ENCODE assay signal across 22 cellular contexts in the genomic region with DNA sequence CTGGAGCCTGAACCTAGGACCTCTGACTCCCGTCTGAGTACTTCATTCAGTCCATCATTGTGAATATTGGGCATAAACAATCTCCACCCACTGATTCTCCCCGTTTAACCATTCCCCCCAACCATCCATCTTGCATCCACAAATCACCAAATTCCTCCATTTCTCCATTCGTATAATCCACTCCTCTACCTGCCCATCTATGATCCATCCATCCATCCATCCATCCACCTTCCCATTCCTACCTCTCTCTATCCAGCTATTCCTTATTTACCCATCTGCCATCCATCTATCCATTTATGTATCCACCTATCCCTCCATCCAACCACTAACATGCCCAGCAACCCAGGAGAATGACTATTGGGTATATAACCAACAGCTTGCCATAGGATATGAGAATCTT.
"Had no signal": no experiment of that assay in that cellular context is flagged by ENCODE, and none has a peak within 500 bp of the region (broad histone marks: within the 10 kb centered on the region; RNA-seq: fewer than 3 reads in every experiment).

No MANE protein-coding gene starts in this region.

- H3K27ac Mint-ChIP-seq: immature natural killer cell; nephron; stimulated activated naive B cell treated with anti-CD40 and anti-IgM and Interleukin-4, amounts not matched to agents 10 μg/mL and 1 μg/mL and 100 μg/mL, for 72 hours had no signal

- H3K27me3 ChIP-seq: colonic mucosa, gastroesophageal sphincter, sigmoid colon, testis, transverse colon had no signal

- H3K4me3 Mint-ChIP-seq: nephron; stimulated activated naive B cell treated with anti-CD40 and anti-IgM and Interleukin-4, amounts not matched to agents 10 μg/mL and 1 μg/mL and 100 μg/mL, for 72 hours had no signal

- H3K27ac ChIP-seq: colonic mucosa, esophagus squamous epithelium, gastroesophageal sphincter, sigmoid colon, testis, transverse colon had no signal

- H3K36me3 ChIP-seq: colonic mucosa, esophagus squamous epithelium, gastroesophageal sphincter, sigmoid colon, transverse colon had no signal

- H3K4me1 ChIP-seq: colonic mucosa had no signal

- H3K4me3 ChIP-seq: colonic mucosa, esophagus squamous epithelium, gastroesophageal sphincter, lung, sigmoid colon, skin epidermis, testis, transverse colon had no signal

- H3K9me3 ChIP-seq: colonic mucosa, esophagus squamous epithelium, sigmoid colon, testis, transverse colon had no signal

- H3K36me3 Mint-ChIP-seq: immature natural killer cell; stimulated activated naive B cell treated with anti-CD40 and anti-IgM and Interleukin-4, amounts not matched to agents 10 μg/mL and 1 μg/mL and 100 μg/mL, for 72 hours had no signal

- ATAC-seq: gastroesophageal sphincter; stimulated activated naive B cell treated with anti-CD40 and anti-IgM and Interleukin-4, amounts not matched to agents 10 μg/mL and 1 μg/mL and 100 μg/mL, for 72 hours had no signal

- DNase-seq: colonic mucosa; esophagus squamous epithelium; foreskin fibroblast; glutamatergic neuron; kidney; left cardiac atrium; left ventricle myocardium superior; mesenchymal stem cell; midbrain; posterior cingulate gyrus; sigmoid colon; stimulated activated CD4-positive, alpha-beta T cell treated with anti-CD3 and anti-CD28 coated beads, Interleukin-2, amount 100 ng/mL, for 24 hours; stimulated activated CD4-positive, alpha-beta T cell treated with anti-CD3 and anti-CD28 coated beads, Interleukin-4, amount 100 ng/mL, for 4 hours; stimulated activated naive B cell treated with anti-CD40 and anti-IgM and Interleukin-4, amounts not matched to agents 10 μg/mL and 1 μg/mL and 100 μg/mL, for 72 hours; stimulated activated naive CD8-positive, alpha-beta T cell treated with anti-CD3 and anti-CD28 coated beads, Interleukin-15, amount 100 ng/mL, for 72 hours; testis had no signal

- H3K4me1 Mint-ChIP-seq: stimulated activated naive B cell treated with anti-CD40 and anti-IgM and Interleukin-4, amounts not matched to agents 10 μg/mL and 1 μg/mL and 100 μg/mL, for 72 hours had no signal

- H3K27me3 Mint-ChIP-seq: stimulated activated naive CD8-positive, alpha-beta T cell treated with anti-CD3 and anti-CD28 coated beads, Interleukin-15, amount 100 ng/mL, for 72 hours had no signal

- H3K9me3 Mint-ChIP-seq: stimulated activated naive CD8-positive, alpha-beta T cell treated with anti-CD3 and anti-CD28 coated beads, Interleukin-15, amount 100 ng/mL, for 72 hours had no signal
